Comparison of ENCODE assay signal across 27 cellular contexts in genomic region chr19:47002853-47003610, GRCh38. TPM values are rescaled to one million over a fixed set of nuclear protein-coding genes. Genes with fewer than 3 reads are reported as not detected.
DNase-seq lines count a peak whose midpoint lies in the region; ATAC-seq, FAIRE-seq and TF ChIP-seq lines count a peak whose summit lies in the region.
"Had no signal": no experiment of that assay in that cellular context is flagged by ENCODE, and none has a peak within 500 bp of the region (broad histone marks: within the 10 kb centered on the region; RNA-seq: fewer than 3 reads in every experiment).

No MANE protein-coding gene starts in this region.

- BruUV-seq in HepG2 (replicated peaks; lab: Mats Ljungman, UMichigan): no TSS peak

- no peak overlapping the region for H2AFZ ChIP-seq in HepG2 (ENCODE audit: low read length)

- TF ChIP-seq RAD21 in HepG2 (CRISPR knock-in tag; IDR thresholded peaks at IDR 0.05): no peak

- 91 to 95% methylated on average over 22 to 26 of the region's 26 CpGs for WGBS in endodermal cell (ENCODE audit: insufficient coverage in 1 of 2, insufficient read length in 1 of 2), 2 experiments
- 90% methylated on average over 20 of the region's 26 CpGs for WGBS in HepG2 (ENCODE audit: low lambda C conversion rate)

- H3K36me3 ChIP-seq in endodermal cell (ENCODE audit: control insufficient read depth, insufficient read depth, low read length) (peaks cover 4% of the 10 kb centered on the region), HepG2 (replicated peaks in 1 of 2; ENCODE audit: control insufficient read depth in 1 of 2, insufficient read depth in 2 of 2, low read length in 2 of 2) (peaks cover 20 to 36% of the 10 kb centered on the region in 2 experiments; a peak in 4 of 5 replicates)

- H3K9me3 ChIP-seq in endodermal cell (ENCODE audit: control insufficient read depth, low read length): no peaks in the 10 kb centered on the region
- H3K9me3 ChIP-seq in HepG2 (ENCODE audit: low read length): no peaks in the 10 kb centered on the region
- H3K9me3 ChIP-seq: left lung, prostate gland, suprapubic skin had no signal

- no peak overlapping the region for H3K9ac ChIP-seq in endodermal cell (ENCODE audit: extremely low read depth, low read length, poor library complexity, severe bottlenecking)
- H3K9ac ChIP-seq in HepG2 (ENCODE audit: insufficient read depth, low read depth, low read length): no peak overlapping the region

- H3K27me3 Mint-ChIP-seq in endodermal cell (ENCODE audit: insufficient read depth): peaks cover 4% of the 10 kb centered on the region
- peaks cover 4 to 8% of the 10 kb centered on the region in 2 donors for H3K27me3 Mint-ChIP-seq in stimulated activated naive B cell treated with anti-CD40 and anti-IgM and Interleukin-4, amounts not matched to agents 10 μg/mL and 1 μg/mL and 100 μg/mL, for 72 hours
- H3K27me3 Mint-ChIP-seq in activated T-cell treated with anti-CD3 and anti-CD28 coated beads, Interleukin-2, amount 50 U/mL, for 4 hours (ENCODE audit: low read depth): peaks cover 6% of the 10 kb centered on the region
- H3K27me3 Mint-ChIP-seq: B cell had no signal

- FAIRE-seq in HepG2 (lab: Jason Lieb, UNC): no peak
- FAIRE-seq: A204.1, urothelium cell line had no signal

- in situ Hi-C loops in HepG2 (cut with HindIII; ENCODE audit: extremely low pct_ligation_motif_present, low pct_unique_long_range_greater_than_20kb): no loop called here

- TF ChIP-seq POLR2A in HepG2 (IDR thresholded peaks at IDR 0.05; ENCODE audit: insufficient read depth in 1 of 2, low read depth in 2 of 2, low read length in 2 of 2): peak in 1 of 2 experiments; percentile 32; a peak in 1 of 4 replicates

- H3K9me3 Mint-ChIP-seq in endodermal cell: peaks cover under 1% of the 10 kb centered on the region
- H3K9me3 Mint-ChIP-seq in stimulated activated naive B cell treated with anti-CD40 and anti-IgM and Interleukin-4, amounts not matched to agents 10 μg/mL and 1 μg/mL and 100 μg/mL, for 72 hours: peaks cover 3 to 4% of the 10 kb centered on the region in 2 donors
- no peaks in the 10 kb centered on the region for H3K9me3 Mint-ChIP-seq in activated T-cell treated with anti-CD3 and anti-CD28 coated beads, Interleukin-2, amount 50 U/mL, for 4 hours
- H3K9me3 Mint-ChIP-seq: activated naive CD4-positive, alpha-beta T cell treated with anti-CD3 and anti-CD28 coated beads, Interleukin-2, amount 50 U/mL, for 24 hours had no signal

- no peaks in the 10 kb centered on the region for H3K4me1 Mint-ChIP-seq in endodermal cell
- peaks cover 4 to 5% of the 10 kb centered on the region in 2 donors for H3K4me1 Mint-ChIP-seq in stimulated activated naive B cell treated with anti-CD40 and anti-IgM and Interleukin-4, amounts not matched to agents 10 μg/mL and 1 μg/mL and 100 μg/mL, for 72 hours
- peaks cover 11% of the 10 kb centered on the region for H3K4me1 Mint-ChIP-seq in activated T-cell treated with anti-CD3 and anti-CD28 coated beads, Interleukin-2, amount 50 U/mL, for 4 hours (ENCODE audit: low read depth)

- DNase-seq in Right ventricle myocardium inferior (ENCODE audit: missing footprints) (no peak), cardiac septum (ENCODE audit: low spot score) (no peak), endodermal cell (no peak), HepG2 (ENCODE audit: low spot score) (no peak), AG20443 (ENCODE audit: low spot score) (no peak)
- DNase-seq in stimulated activated naive B cell treated with anti-CD40 and anti-IgM and Interleukin-4, amounts not matched to agents 10 μg/mL and 1 μg/mL and 100 μg/mL, for 72 hours: no peak
- DNase-seq in activated T-cell treated with anti-CD3 and anti-CD28 coated beads, Interleukin-2, amount 50 U/mL, for 4 hours: no peak
- DNase-seq: activated CD4-positive, alpha-beta T cell treated with anti-CD3 and anti-CD28 coated beads for 48 hours; central memory CD4-positive, alpha-beta T cell; DMS79; GF-D8; left lung; NCI-H1930; NCI-H526 treated with DMSO at 0.1 percent for 48 hours; nephron progenitor cell; stimulated activated CD4-positive, alpha-beta T cell treated with anti-CD3 and anti-CD28 coated beads, Interleukin-1b, Interleukin-23, amount 100 ng/mL, for 48 hours; T-helper 2 cell had no signal

- ATAC-seq in Right ventricle myocardium inferior: peak; percentile 27
- no peak for ATAC-seq in HepG2
- peak in 1 of 2 donors; percentile 12 for ATAC-seq in stimulated activated naive B cell treated with anti-CD40 and anti-IgM and Interleukin-4, amounts not matched to agents 10 μg/mL and 1 μg/mL and 100 μg/mL, for 72 hours (replicated peaks)
- ATAC-seq in GM21737 (IDR thresholded peaks at IDR 0.05; ENCODE audit: unreplicated experiment): no peak
- no peak for ATAC-seq in activated T-cell treated with anti-CD3 and anti-CD28 coated beads, Interleukin-2, amount 50 U/mL, for 4 hours
- ATAC-seq: left lung had no signal

- TF ChIP-seq CTCF in endodermal cell (conservative IDR thresholded peaks at IDR 0.05) (no peak), HepG2 (CRISPR knock-in tag; IDR thresholded peaks at IDR 0.05) (no peak)

- no peak overlapping the region for H3K4me3 Mint-ChIP-seq in endodermal cell
- H3K4me3 Mint-ChIP-seq in stimulated activated naive B cell treated with anti-CD40 and anti-IgM and Interleukin-4, amounts not matched to agents 10 μg/mL and 1 μg/mL and 100 μg/mL, for 72 hours: no peak overlapping the region
- H3K4me3 Mint-ChIP-seq in activated T-cell treated with anti-CD3 and anti-CD28 coated beads, Interleukin-2, amount 50 U/mL, for 4 hours: no peak overlapping the region
- H3K4me3 Mint-ChIP-seq: activated naive CD4-positive, alpha-beta T cell treated with anti-CD3 and anti-CD28 coated beads, Interleukin-2, amount 50 U/mL, for 24 hours; B cell; nephron progenitor cell had no signal

- CTCF ChIA-PET in HepG2 (lab: Yijun Ruan, JAX; ENCODE audit: low intra/inter-chr PET ratio, low total read pairs): no interaction called here

- H3K27ac ChIP-seq in endodermal cell (ENCODE audit: low read depth, low read length): peak overlapping the region; percentile 68
- no peak overlapping the region for H3K27ac ChIP-seq in HepG2 (ENCODE audit: extremely low read length, insufficient read depth, low read length)
- H3K27ac ChIP-seq: left lung, prostate gland, SK-N-MC, skin epidermis, suprapubic skin had no signal

- H4K20me1 ChIP-seq in HepG2 (ENCODE audit: insufficient read depth, low read length): no peaks in the 10 kb centered on the region; the same call in 1 of the 2 replicates

- no peak for TF ChIP-seq EP300 in HepG2 (IDR thresholded peaks at IDR 0.05; ENCODE audit: low read depth in 2 of 2, low read length in 2 of 2)
- TF ChIP-seq EP300 in HepG2 (CRISPR knock-in tag; IDR thresholded peaks at IDR 0.05; ENCODE audit: borderline replicate concordance): no peak

- H3K4me1 ChIP-seq in endodermal cell (ENCODE audit: control insufficient read depth, insufficient read depth, low read length) (no peaks in the 10 kb centered on the region), HepG2 (ENCODE audit: insufficient read depth, low read length) (peaks cover 28% of the 10 kb centered on the region)

- H3K4me3 ChIP-seq in endodermal cell (ENCODE audit: low read length): no peak overlapping the region
- H3K4me3 ChIP-seq in HepG2 (replicated peaks in 1 of 3; ENCODE audit: insufficient read depth in 1 of 3, low read depth in 2 of 3, low read length in 3 of 3): peak overlapping the region in 1 of 3 experiments; percentile 61; a peak in 1 of 6 replicates
- H3K4me3 ChIP-seq: left lung, prostate gland, SK-N-MC, skin epidermis, suprapubic skin had no signal

- H3K27me3 ChIP-seq in endodermal cell (ENCODE audit: control insufficient read depth, insufficient read depth, low read length, poor library complexity, severe bottlenecking) (no peaks in the 10 kb centered on the region), HepG2 (ENCODE audit: control insufficient read depth in 1 of 2, insufficient read depth in 2 of 2, low read length in 2 of 2) (no peaks in the 10 kb centered on the region)
- H3K27me3 ChIP-seq: suprapubic skin had no signal

- intact Hi-C loops in Right ventricle myocardium inferior (cut with DNase I): no loop called here
- intact Hi-C loops in cardiac septum (cut with DNase I): no loop called here
- intact Hi-C loops in HepG2 (cut with micrococcal nuclease; ENCODE audit: unreplicated experiment): no loop called here

- POLR2A ChIA-PET in HepG2 (lab: Yijun Ruan, JAX): no interaction called here

- no peak overlapping the region for H3K27ac Mint-ChIP-seq in endodermal cell
- peak overlapping the region; percentile 69 for H3K27ac Mint-ChIP-seq in stimulated activated naive B cell treated with anti-CD40 and anti-IgM and Interleukin-4, amounts not matched to agents 10 μg/mL and 1 μg/mL and 100 μg/mL, for 72 hours
- H3K27ac Mint-ChIP-seq: activated naive CD4-positive, alpha-beta T cell treated with anti-CD3 and anti-CD28 coated beads, Interleukin-2, amount 50 U/mL, for 24 hours; B cell; nephron progenitor cell had no signal

- 0 out of 2 replicates have a peak overlapping the region, but pooled peaks have one; percentile 73 for H3K4me2 ChIP-seq in HepG2 (ENCODE audit: low read depth, low read length)

- H3K79me2 ChIP-seq in HepG2 (ENCODE audit: insufficient read depth, low read length): no peaks in the 10 kb centered on the region

- H3K36me3 Mint-ChIP-seq in endodermal cell (ENCODE audit: low read depth): peaks cover 31% of the 10 kb centered on the region
- peaks cover 25 to 37% of the 10 kb centered on the region in 2 donors for H3K36me3 Mint-ChIP-seq in stimulated activated naive B cell treated with anti-CD40 and anti-IgM and Interleukin-4, amounts not matched to agents 10 μg/mL and 1 μg/mL and 100 μg/mL, for 72 hours
- peaks cover 19% of the 10 kb centered on the region for H3K36me3 Mint-ChIP-seq in activated T-cell treated with anti-CD3 and anti-CD28 coated beads, Interleukin-2, amount 50 U/mL, for 4 hours (ENCODE audit: insufficient read depth)

RNA-seq across cellular contexts. Expression of gene NPAS1, which starts 16.6 kb away (rescaled TPM):
- total RNA-seq in Right ventricle myocardium inferior (not detected), cardiac septum (0.54 TPM), endodermal cell (1 to 10 TPM; 6.9 to 8.7 TPM), HepG2 (2016; rRNA removed; fragmentation: Illumina TruSeq; extraction: Trizol) (0.29 and 0.35 TPM in 2 replicates)
- 3.6 TPM for polyA plus RNA-seq in endodermal cell (2013, experiment 1 of 2)
- 5.1 TPM for polyA plus RNA-seq in endodermal cell (2013, experiment 2 of 2)
- total RNA-seq in HepG2 (2016; cell fraction: cytosol; rRNA removed; fragmentation: Illumina TruSeq; extraction: Trizol; ENCODE audit: low read depth): 0.26 and 0.51 TPM in 2 replicates
- total RNA-seq in HepG2 (2016; cell fraction: insoluble cytoplasmic fraction; rRNA removed; fragmentation: Illumina TruSeq; extraction: Trizol): 0.16 and 0.30 TPM in 2 replicates
- 0.59 and 0.76 TPM in 2 replicates for total RNA-seq in HepG2 (2016; cell fraction: membrane; rRNA removed; fragmentation: Illumina TruSeq; extraction: Trizol)
- not detected in 2 replicates for total RNA-seq in HepG2 (2016; cell fraction: nucleus; rRNA removed; fragmentation: Illumina TruSeq; extraction: Trizol)
- 2.9 and 3.9 TPM in 2 replicates for polyA plus RNA-seq in HepG2 (2011; rRNA removed)
- 2.3 and 4.0 TPM in 2 replicates for polyA plus RNA-seq in HepG2 (2011; cell fraction: cytosol; rRNA removed)
- polyA plus RNA-seq in HepG2 (2011; cell fraction: nucleus; rRNA removed): 13.1 and 15.5 TPM in 2 replicates
- polyA plus RNA-seq in HepG2 (2012): 1.2 and 2.2 TPM in 2 replicates
- 0.76 and 1.1 TPM in 2 replicates for polyA plus RNA-seq in HepG2 (2016; cell fraction: cytosol; fragmentation: Illumina TruSeq; extraction: Trizol; ENCODE audit: low read depth)
- polyA plus RNA-seq in HepG2 (2016; cell fraction: insoluble cytoplasmic fraction; fragmentation: Illumina TruSeq; extraction: Trizol; ENCODE audit: low read depth): 0.19 and 0.53 TPM in 2 replicates
- polyA plus RNA-seq in HepG2 (2016; cell fraction: membrane; fragmentation: Illumina TruSeq; extraction: Trizol; ENCODE audit: low read depth): 0.69 and 1.1 TPM in 2 replicates
- 1.2 TPM in 1 of 2 replicates, not detected in the other for polyA plus RNA-seq in HepG2 (2016; cell fraction: nucleus; fragmentation: Illumina TruSeq; extraction: Trizol; ENCODE audit: insufficient read depth, low read depth)
- 0.70 and 4.4 TPM in 2 replicates for polyA minus RNA-seq in HepG2 (2011; rRNA and poly(A)+ RNA removed; ENCODE audit: low replicate concordance)
- polyA minus RNA-seq in HepG2 (2011; cell fraction: cytosol; rRNA and poly(A)+ RNA removed): 1.1 and 2.8 TPM in 2 replicates
- polyA minus RNA-seq in HepG2 (2011; cell fraction: nucleus; rRNA and poly(A)+ RNA removed): 0.99 and 1.8 TPM in 2 replicates
- under 1 TPM in 1 of 3 donors, not detected in 2; 0.14 TPM for total RNA-seq in activated T-cell treated with anti-CD3 and anti-CD28 coated beads, Interleukin-2, amount 50 U/mL, for 4 hours
- total RNA-seq: dermis microvascular lymphatic vessel endothelial cell had no signal

RNA-seq across cellular contexts. Expression of gene TMEM160, which starts 45.4 kb away (rescaled TPM):
- total RNA-seq in Right ventricle myocardium inferior: 27.7 TPM
- 31.1 TPM for total RNA-seq in cardiac septum
- total RNA-seq in endodermal cell: 10 to 100 TPM; 61.8 to 69.5 TPM
- 44.2 TPM for polyA plus RNA-seq in endodermal cell (2013, experiment 1 of 2)
- 34.1 TPM for polyA plus RNA-seq in endodermal cell (2013, experiment 2 of 2)
- total RNA-seq in HepG2 (2016; rRNA removed; fragmentation: Illumina TruSeq; extraction: Trizol): 18.0 and 26.7 TPM in 2 replicates
- 44.8 and 45.5 TPM in 2 replicates for total RNA-seq in HepG2 (2016; cell fraction: cytosol; rRNA removed; fragmentation: Illumina TruSeq; extraction: Trizol; ENCODE audit: low read depth)
- total RNA-seq in HepG2 (2016; cell fraction: insoluble cytoplasmic fraction; rRNA removed; fragmentation: Illumina TruSeq; extraction: Trizol): 18.4 and 20.4 TPM in 2 replicates
- total RNA-seq in HepG2 (2016; cell fraction: membrane; rRNA removed; fragmentation: Illumina TruSeq; extraction: Trizol): 36.3 and 50.1 TPM in 2 replicates
- total RNA-seq in HepG2 (2016; cell fraction: nucleus; rRNA removed; fragmentation: Illumina TruSeq; extraction: Trizol): 6.1 and 8.2 TPM in 2 replicates
- 5.2 and 7.0 TPM in 2 replicates for polyA plus RNA-seq in HepG2 (2011; rRNA removed)
- 9.2 and 27.5 TPM in 2 replicates for polyA plus RNA-seq in HepG2 (2011; cell fraction: cytosol; rRNA removed)
- 8.8 and 9.4 TPM in 2 replicates for polyA plus RNA-seq in HepG2 (2011; cell fraction: nucleus; rRNA removed)
- 2.5 and 4.4 TPM in 2 replicates for polyA plus RNA-seq in HepG2 (2012)
- polyA plus RNA-seq in HepG2 (2016; cell fraction: cytosol; fragmentation: Illumina TruSeq; extraction: Trizol; ENCODE audit: low read depth): 46.7 and 50.4 TPM in 2 replicates
- 13.9 and 21.8 TPM in 2 replicates for polyA plus RNA-seq in HepG2 (2016; cell fraction: insoluble cytoplasmic fraction; fragmentation: Illumina TruSeq; extraction: Trizol; ENCODE audit: low read depth)
- 29.2 and 30.8 TPM in 2 replicates for polyA plus RNA-seq in HepG2 (2016; cell fraction: membrane; fragmentation: Illumina TruSeq; extraction: Trizol; ENCODE audit: low read depth)
- 13.4 and 18.2 TPM in 2 replicates for polyA plus RNA-seq in HepG2 (2016; cell fraction: nucleus; fragmentation: Illumina TruSeq; extraction: Trizol; ENCODE audit: insufficient read depth, low read depth)
- polyA minus RNA-seq in HepG2 (2011; rRNA and poly(A)+ RNA removed; ENCODE audit: low replicate concordance): 9.5 and 9.9 TPM in 2 replicates
- 3.5 and 4.8 TPM in 2 replicates for polyA minus RNA-seq in HepG2 (2011; cell fraction: cytosol; rRNA and poly(A)+ RNA removed)
- polyA minus RNA-seq in HepG2 (2011; cell fraction: nucleus; rRNA and poly(A)+ RNA removed): 1.1 and 2.2 TPM in 2 replicates
- total RNA-seq in activated T-cell treated with anti-CD3 and anti-CD28 coated beads, Interleukin-2, amount 50 U/mL, for 4 hours: 10 to 100 TPM; 57.1 to 61.6 (median 57.6) TPM
